In the genomic region with DNA sequence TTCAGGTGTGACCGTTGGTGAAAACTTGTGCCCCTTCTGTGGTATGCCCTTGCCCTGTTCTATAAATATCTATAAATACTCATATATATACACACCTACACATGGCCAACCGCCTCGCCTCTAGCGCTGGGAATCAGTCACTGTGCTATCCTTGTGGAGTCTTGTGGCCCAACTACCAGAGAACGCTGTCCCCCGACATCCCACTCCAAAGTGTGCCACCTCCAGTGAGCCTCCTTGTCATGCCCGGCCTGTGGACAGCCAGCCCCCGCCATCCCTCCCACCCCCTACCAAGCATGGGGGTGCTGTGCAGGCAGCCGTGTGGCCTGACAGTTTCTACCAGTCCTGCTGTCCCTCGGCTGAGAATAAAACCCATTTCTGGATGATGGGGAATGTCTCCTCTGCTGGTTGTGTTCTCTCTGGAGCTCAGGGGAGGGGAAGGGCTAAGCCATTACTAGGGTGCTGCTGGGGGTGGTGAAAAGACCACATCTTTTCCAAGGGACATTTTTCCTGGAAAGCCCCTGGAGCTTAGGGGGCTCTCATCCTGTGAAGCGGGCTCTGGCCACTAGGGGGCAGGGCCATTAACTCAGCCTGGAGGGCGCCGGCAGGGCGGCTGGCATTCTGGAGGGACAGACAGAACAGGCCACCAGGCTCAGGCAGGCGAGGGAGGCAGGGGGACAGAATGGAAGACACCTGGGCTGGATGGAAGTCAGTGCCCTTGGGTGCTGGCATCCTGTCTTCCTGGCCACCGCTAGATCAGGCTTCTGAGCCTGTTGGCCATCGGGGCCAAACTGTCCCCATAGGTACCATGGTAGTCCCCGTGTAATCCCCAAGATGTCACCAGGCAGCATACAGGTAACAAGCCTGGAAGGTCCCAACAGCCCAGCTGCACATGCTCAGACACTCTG, we compare ENCODE assay signal across 1 cellular context.
TF ChIP-seq lines count a peak whose summit lies in the region.

No MANE protein-coding gene starts in this region.

TF ChIP-seq in H1, 55 proteins besides CTCF, POLR2A, EP300 and RAD21:
- TF ChIP-seq GABPA (IDR thresholded peaks at IDR 0.05; ENCODE audit: borderline replicate concordance, insufficient read depth, low read length) (peak; percentile 57; the same call in 1 of the 2 replicates), POU5F1 (IDR thresholded peaks at IDR 0.05; ENCODE audit: low read depth, low read length) (no peak), YY1 (IDR thresholded peaks at IDR 0.05; ENCODE audit: low read depth, low read length) (peak; percentile 70; the same call in 1 of the 2 replicates), RBBP5 (IDR thresholded peaks at IDR 0.05; ENCODE audit: borderline replicate concordance, low read depth, low read length) (0 out of 2 replicates have a peak, but pooled peaks have one; percentile 1), NANOG (IDR thresholded peaks at IDR 0.05; ENCODE audit: insufficient read depth, low read depth, low read length, poor library complexity, severe bottlenecking) (peak; percentile 90), TAF1 (IDR thresholded peaks at IDR 0.05; ENCODE audit: low read depth, low read length) (peak; percentile 38; the same call in 1 of the 2 replicates), HDAC2 (IDR thresholded peaks at IDR 0.05; ENCODE audit: borderline replicate concordance in 1 of 2, low read depth in 2 of 2, low read length in 2 of 2) (no peak), ATF3 (IDR thresholded peaks at IDR 0.05; ENCODE audit: insufficient read depth, low read depth, low read length) (0 out of 2 replicates have a peak, but pooled peaks have one; percentile 28), POLR2AphosphoS5 (IDR thresholded peaks at IDR 0.05; ENCODE audit: low read depth, low read length) (peak; percentile 87)
